Comparison of ENCODE assay signal across 8 cellular contexts in genomic region chr2:165794520-165794882, GRCh38. TPM values are rescaled to one million over a fixed set of nuclear protein-coding genes. Genes with fewer than 3 reads are reported as not detected.
DNase-seq lines count a peak whose midpoint lies in the region; ATAC-seq, FAIRE-seq and TF ChIP-seq lines count a peak whose summit lies in the region.

No MANE protein-coding gene starts in this region.

- H3K4me2 ChIP-seq in SK-N-SH: no peak overlapping the region

- H3K36me3 Mint-ChIP-seq in glutamatergic neuron (ENCODE audit: unreplicated experiment): no peaks in the 10 kb centered on the region

- CTCF ChIA-PET in SK-N-SH (lab: Yijun Ruan, JAX): interaction anchor here (1.6 kb wide), 1 partner anchor 9 kb away, joined by 5 read pairs; no protein-coding TSS in a partner anchor

- FAIRE-seq in pancreas (lab: Jason Lieb, UNC): no peak

- H3K4me3 Mint-ChIP-seq in glutamatergic neuron (ENCODE audit: unreplicated experiment): peak overlapping the region; percentile 79

- WGBS in SK-N-SH (ENCODE audit: low lambda C conversion rate): 84% methylated on average over 18 of the region's 18 CpGs
- WGBS in pancreas, 2 donors: 1% methylated on average over 18 of the region's 18 CpGs

- no peaks in the 10 kb centered on the region for H3K27me3 ChIP-seq in SK-N-SH (ENCODE audit: insufficient read depth)
- H3K27me3 ChIP-seq in pancreas: no peaks in the 10 kb centered on the region
- peaks cover 4% of the 10 kb centered on the region in 2 donors for H3K27me3 ChIP-seq in uterus

- H3K9me3 ChIP-seq in SK-N-SH (no peaks in the 10 kb centered on the region), pancreas (no peaks in the 10 kb centered on the region), uterus (no peaks in the 10 kb centered on the region)

- ATAC-seq in SK-N-SH treated with all-trans-retinoic acid at 6 μM for 48 hours (no peak), HG02970 (IDR thresholded peaks at IDR 0.05; ENCODE audit: low FRiP score, unreplicated experiment) (peak; percentile 98), pancreas (peak; percentile 22 to 65 (median 46))

- H3K36me3 ChIP-seq in SK-N-SH (replicated peaks in 1 of 2; ENCODE audit: control insufficient read depth in 1 of 2, insufficient read depth in 2 of 2, low read length in 1 of 2) (no peaks in the 10 kb centered on the region), pancreas (no peaks in the 10 kb centered on the region), uterus (no peaks in the 10 kb centered on the region)

- H3K9me2 ChIP-seq in SK-N-SH: no peaks in the 10 kb centered on the region

- H3K4me3 ChIP-seq in SK-N-SH (ENCODE audit: low read depth in 2 of 2, low read length in 1 of 2) (no peak overlapping the region; a peak in 1 of 4 replicates), pancreas (peak overlapping the region; percentile 66 to 80 (median 71)), uterus (peak overlapping the region; percentile 4 to 33)

- H3K27me3 Mint-ChIP-seq in glutamatergic neuron (ENCODE audit: unreplicated experiment): peaks cover 5% of the 10 kb centered on the region

- TF ChIP-seq POLR2A in uterus (IDR thresholded peaks at IDR 0.05): no peak

- DNase-seq in SK-N-SH: peak; percentile 8
- DNase-seq in NCI-H526 treated with DMSO at 0.1 percent for 48 hours (lab: John Stamatoyannopoulos, UW): peak; percentile 75
- DNase-seq in activated effector memory CD4-positive, alpha-beta T cell treated with Interleukin-2 at 50 U/mL for 16 hours: peak; percentile 21
- DNase-seq in glutamatergic neuron: peak; percentile 15
- DNase-seq in pancreas: peak in 2 of 6 donors; percentile 44 to 53
- DNase-seq in uterus: peak in 1 of 2 donors; percentile 14

- TF ChIP-seq CTCF in SK-N-SH (IDR thresholded peaks at IDR 0.05) (no peak), glutamatergic neuron (IDR thresholded peaks at IDR 0.05; ENCODE audit: partially characterized antibody, unreplicated experiment) (no peak), pancreas (IDR thresholded peaks at IDR 0.05) (no peak), uterus (IDR thresholded peaks at IDR 0.05) (no peak)

- peaks cover 0 to 26% of the 10 kb centered on the region in 2 experiments; a peak in 2 of 4 replicates for H3K4me1 ChIP-seq in SK-N-SH (ENCODE audit: control insufficient read depth in 1 of 2, insufficient read depth in 2 of 2, low read depth in 1 of 2, low read length in 1 of 2)
- H3K4me1 ChIP-seq in pancreas: peaks cover 8 to 32% (median 23%) of the 10 kb centered on the region in 3 donors
- H3K4me1 ChIP-seq in uterus: peaks cover 0 to 3% of the 10 kb centered on the region in 2 donors

- H3F3A ChIP-seq in SK-N-SH (replicated peaks; ENCODE audit: insufficient read depth): peaks cover 21% of the 10 kb centered on the region

- H3K27ac ChIP-seq in SK-N-SH (ENCODE audit: low read depth in 2 of 2, low read length in 1 of 2): no peak overlapping the region
- H3K27ac ChIP-seq in pancreas: peak overlapping the region; percentile 96 to 98 (median 96)
- no peak overlapping the region for H3K27ac ChIP-seq in uterus

- no peak overlapping the region for H3K9ac ChIP-seq in SK-N-SH

- H4K20me1 ChIP-seq in SK-N-SH (ENCODE audit: insufficient read depth): no peaks in the 10 kb centered on the region

- POLR2A ChIA-PET in SK-N-SH (lab: Yijun Ruan, JAX): no interaction called here

- no peak overlapping the region for H2AFZ ChIP-seq in SK-N-SH (ENCODE audit: low read depth)

- no peak overlapping the region for H3K27ac Mint-ChIP-seq in glutamatergic neuron (ENCODE audit: unreplicated experiment)

- TF ChIP-seq EP300 in SK-N-SH (IDR thresholded peaks at IDR 0.05; ENCODE audit: borderline replicate concordance in 1 of 2, low read depth in 1 of 2, low read length in 1 of 2): no peak

- intact Hi-C loops in pancreas (cut with DNase I): no loop called here
- intact Hi-C loops in uterus (cut with DNase I; ENCODE audit: low total_unique reads): no loop called here

- H3K9me3 Mint-ChIP-seq in glutamatergic neuron (ENCODE audit: unreplicated experiment): peaks cover 4% of the 10 kb centered on the region

- peaks cover 5% of the 10 kb centered on the region for H3K4me1 Mint-ChIP-seq in glutamatergic neuron (ENCODE audit: low read depth, unreplicated experiment)

- TF ChIP-seq RAD21 in SK-N-SH (IDR thresholded peaks at IDR 0.05; ENCODE audit: low read length): no peak

- H3K79me2 ChIP-seq in SK-N-SH (ENCODE audit: insufficient read depth): no peaks in the 10 kb centered on the region

TF ChIP-seq in SK-N-SH, 30 proteins besides CTCF, POLR2A, EP300 and RAD21:
- TF ChIP-seq GABPA (IDR thresholded peaks at IDR 0.05; ENCODE audit: low read depth): no peak
- no peak for TF ChIP-seq YY1 (IDR thresholded peaks at IDR 0.05; ENCODE audit: low read depth)
- no peak for TF ChIP-seq FOSL2 (IDR thresholded peaks at IDR 0.05; ENCODE audit: borderline replicate concordance, low read depth)
- TF ChIP-seq USF1 (IDR thresholded peaks at IDR 0.05; ENCODE audit: borderline replicate concordance, low read depth): no peak
- TF ChIP-seq TEAD4 (IDR thresholded peaks at IDR 0.05; ENCODE audit: borderline replicate concordance, insufficient read depth): no peak
- TF ChIP-seq, protein P1, sequence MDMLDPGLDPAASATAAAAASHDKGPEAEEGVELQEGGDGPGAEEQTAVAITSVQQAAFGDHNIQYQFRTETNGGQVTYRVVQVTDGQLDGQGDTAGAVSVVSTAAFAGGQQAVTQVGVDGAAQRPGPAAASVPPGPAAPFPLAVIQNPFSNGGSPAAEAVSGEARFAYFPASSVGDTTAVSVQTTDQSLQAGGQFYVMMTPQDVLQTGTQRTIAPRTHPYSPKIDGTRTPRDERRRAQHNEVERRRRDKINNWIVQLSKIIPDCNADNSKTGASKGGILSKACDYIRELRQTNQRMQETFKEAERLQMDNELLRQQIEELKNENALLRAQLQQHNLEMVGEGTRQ (IDR thresholded peaks at IDR 0.05; ENCODE audit: borderline replicate concordance, low read depth, low read length): no peak
- no peak for TF ChIP-seq GATA2 (CRISPR knock-in tag; IDR thresholded peaks at IDR 0.05)

TF ChIP-seq in SK-N-SH treated with all-trans-retinoic acid at 6 μM for 48 hours, 23 proteins besides CTCF, POLR2A, EP300 and RAD21 (continues in another document):
- TF ChIP-seq CSDC2 (CRISPR knock-in tag; IDR thresholded peaks at IDR 0.05): no peak
- no peak for TF ChIP-seq GLIS3 (CRISPR knock-in tag; IDR thresholded peaks at IDR 0.05)
- TF ChIP-seq, protein P2, sequence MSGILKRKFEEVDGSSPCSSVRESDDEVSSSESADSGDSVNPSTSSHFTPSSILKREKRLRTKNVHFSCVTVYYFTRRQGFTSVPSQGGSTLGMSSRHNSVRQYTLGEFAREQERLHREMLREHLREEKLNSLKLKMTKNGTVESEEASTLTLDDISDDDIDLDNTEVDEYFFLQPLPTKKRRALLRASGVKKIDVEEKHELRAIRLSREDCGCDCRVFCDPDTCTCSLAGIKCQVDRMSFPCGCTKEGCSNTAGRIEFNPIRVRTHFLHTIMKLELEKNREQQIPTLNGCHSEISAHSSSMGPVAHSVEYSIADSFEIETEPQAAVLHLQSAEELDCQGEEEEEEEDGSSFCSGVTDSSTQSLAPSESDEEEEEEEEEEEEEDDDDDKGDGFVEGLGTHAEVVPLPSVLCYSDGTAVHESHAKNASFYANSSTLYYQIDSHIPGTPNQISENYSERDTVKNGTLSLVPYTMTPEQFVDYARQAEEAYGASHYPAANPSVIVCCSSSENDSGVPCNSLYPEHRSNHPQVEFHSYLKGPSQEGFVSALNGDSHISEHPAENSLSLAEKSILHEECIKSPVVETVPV (CRISPR knock-in tag; IDR thresholded peaks at IDR 0.05): no peak
- TF ChIP-seq TCF4 (CRISPR knock-in tag; IDR thresholded peaks at IDR 0.05; ENCODE audit: borderline replicate concordance): no peak
- TF ChIP-seq CREB5 (CRISPR knock-in tag; IDR thresholded peaks at IDR 0.05; ENCODE audit: low read depth): no peak
- no peak for TF ChIP-seq PATZ1 (CRISPR knock-in tag; IDR thresholded peaks at IDR 0.05; ENCODE audit: borderline replicate concordance)
- no peak for TF ChIP-seq ZC3H10 (CRISPR knock-in tag; IDR thresholded peaks at IDR 0.05)
- TF ChIP-seq ZFP30 (CRISPR knock-in tag; IDR thresholded peaks at IDR 0.05): no peak
- no peak for TF ChIP-seq ZNF8 (CRISPR knock-in tag; IDR thresholded peaks at IDR 0.05)
- no peak for TF ChIP-seq PPARA (CRISPR knock-in tag; IDR thresholded peaks at IDR 0.05; ENCODE audit: borderline replicate concordance)
- no peak for TF ChIP-seq BACH2 (CRISPR knock-in tag; IDR thresholded peaks at IDR 0.05; ENCODE audit: borderline replicate concordance)
- no peak for TF ChIP-seq OSR1 (CRISPR knock-in tag; IDR thresholded peaks at IDR 0.05)
- TF ChIP-seq ZNF565 (CRISPR knock-in tag; conservative IDR thresholded peaks at IDR 0.05; ENCODE audit: low read depth): no peak

RNA-seq across cellular contexts. Expression of gene GALNT3, which starts 0.5 kb away (rescaled TPM):
- polyA plus RNA-seq in SK-N-SH (2012; rRNA removed) (0.05 and 0.26 TPM in 2 replicates), pancreas (10 to 100 TPM; 13.7 to 21.5 TPM)
- 0.01 and 0.03 TPM in 2 replicates for polyA plus RNA-seq in SK-N-SH (2012; cell fraction: cytosol; rRNA removed)
- polyA plus RNA-seq in SK-N-SH (2012; cell fraction: nucleus; rRNA removed): 0.63 and 1.4 TPM in 2 replicates
- total RNA-seq in glutamatergic neuron (ENCODE audit: unreplicated experiment) (1.3 TPM), pancreas (10 to 100 TPM; 13.2 to 34.4 (median 20.4) TPM), uterus (10 to 100 TPM in 1 of 4 donors, 1 to 10 TPM in 1, under 1 TPM in 1, not detected in 1; 0.29 to 17.7 (median 1.6) TPM)

Comparison
In these comparisons a context has a peak if more than half of its experiments do, and no peak if none do; other contexts are left out.
1. H3K27ac ChIP-seq: peak in pancreas (4 of 4); none in SK-N-SH (0 of 2) and uterus (0 of 2).
2. H3K4me3 ChIP-seq: peak in pancreas (4 of 4) and uterus (2 of 2); none in SK-N-SH (0 of 2).